9 cellular contexts compared by ENCODE assay signal in genomic region chr12:68175566-68176033, GRCh38. TPM values are rescaled to one million over a fixed set of nuclear protein-coding genes. Genes with fewer than 3 reads are reported as not detected.
DNase-seq lines count a peak whose midpoint lies in the region; ATAC-seq and TF ChIP-seq lines count a peak whose summit lies in the region.
"Had no signal": no experiment of that assay in that cellular context is flagged by ENCODE, and none has a peak within 500 bp of the region (broad histone marks: within the 10 kb centered on the region; RNA-seq: fewer than 3 reads in every experiment).

No MANE protein-coding gene starts in this region.

- ATAC-seq in GM21423 (IDR thresholded peaks at IDR 0.05; ENCODE audit: unreplicated experiment) = peak; percentile 90

- DNase-seq in CD8-positive, alpha-beta memory T cell = peak; percentile 40 to 89 (median 81)
- peak; percentile 74 for DNase-seq in activated naive CD4-positive, alpha-beta T cell treated with anti-CD3 and anti-CD28 coated beads, Interleukin-2, amount 10 ng/mL, durations not matched to agents 7 days and 5 days
- DNase-seq in stimulated activated CD8-positive, alpha-beta memory T cell treated with anti-CD3 and anti-CD28 coated beads, Interleukin-4, amount 100 ng/mL, for 48 hours = peak; percentile 67
- DNase-seq in GM23248 (no peak), NCI-H2081 (lab: John Stamatoyannopoulos, UW) (no peak), caudate nucleus (lab: John Stamatoyannopoulos, UW) (no peak)
- DNase-seq: pancreas had no signal

- H3K4me3 ChIP-seq in CD8-positive, alpha-beta memory T cell (ENCODE audit: low read length) = peak overlapping the region; percentile 33
- peak overlapping the region; percentile 12 for H3K4me3 ChIP-seq in Loucy (ENCODE audit: low read length, poor library complexity, severe bottlenecking)
- H3K4me3 ChIP-seq in GM23248 = no peak overlapping the region
- H3K4me3 ChIP-seq: pancreas had no signal

- no peaks in the 10 kb centered on the region for H4K20me1 ChIP-seq in Loucy (ENCODE audit: insufficient read depth, low read length, poor library complexity, severe bottlenecking)
- no peaks in the 10 kb centered on the region for H4K20me1 ChIP-seq in GM23248 (ENCODE audit: insufficient read depth)

- 34 to 39% methylated on average over 4 of the region's 4 CpGs for WGBS in GM23248 (ENCODE audit: low coverage in 1 of 2, low lambda C conversion rate in 2 of 2, missing lambda C conversion rate in 2 of 2), 2 experiments

- no peak for TF ChIP-seq CTCF in Loucy (conservative IDR thresholded peaks at IDR 0.05; ENCODE audit: low read length)

- H3K4me1 Mint-ChIP-seq in CD8-positive, alpha-beta memory T cell = peaks cover 43 to 58% (median 56%) of the 10 kb centered on the region in 3 donors
- H3K4me1 Mint-ChIP-seq in activated naive CD4-positive, alpha-beta T cell treated with anti-CD3 and anti-CD28 coated beads, Interleukin-2, amount 10 ng/mL, durations not matched to agents 7 days and 5 days = peaks cover 63% of the 10 kb centered on the region

- no peaks in the 10 kb centered on the region for H3F3A ChIP-seq in Loucy (ENCODE audit: low read depth)
- no peaks in the 10 kb centered on the region for H3F3A ChIP-seq in GM23248 (ENCODE audit: insufficient read depth)

- H3K27me3 Mint-ChIP-seq in CD8-positive, alpha-beta memory T cell = no peaks in the 10 kb centered on the region
- no peaks in the 10 kb centered on the region for H3K27me3 Mint-ChIP-seq in activated naive CD4-positive, alpha-beta T cell treated with anti-CD3 and anti-CD28 coated beads, Interleukin-2, amount 10 ng/mL, durations not matched to agents 7 days and 5 days

- no peak overlapping the region for H3K27ac ChIP-seq in CD8-positive, alpha-beta memory T cell (ENCODE audit: low read depth, low read length)
- H3K27ac ChIP-seq in GM23248 (no peak overlapping the region), caudate nucleus (ENCODE audit: low read depth, low read length) (no peak overlapping the region)
- H3K27ac ChIP-seq: pancreas had no signal

- no peaks in the 10 kb centered on the region for H3K27me3 ChIP-seq in CD8-positive, alpha-beta memory T cell (ENCODE audit: insufficient read depth, low read length, poor library complexity, severe bottlenecking)
- H3K27me3 ChIP-seq in Loucy (ENCODE audit: insufficient read depth, low read length, poor library complexity, severe bottlenecking) (no peaks in the 10 kb centered on the region), GM23248 (replicated peaks; ENCODE audit: insufficient read depth) (peaks cover 8% of the 10 kb centered on the region; the same call in 1 of the 2 replicates)
- H3K27me3 ChIP-seq: pancreas had no signal

- H3K4me3 Mint-ChIP-seq in CD8-positive, alpha-beta memory T cell = peak overlapping the region; percentile 60 to 82 (median 72)
- H3K4me3 Mint-ChIP-seq in activated naive CD4-positive, alpha-beta T cell treated with anti-CD3 and anti-CD28 coated beads, Interleukin-2, amount 10 ng/mL, durations not matched to agents 7 days and 5 days = peak overlapping the region; percentile 58

- no peaks in the 10 kb centered on the region for H3K9me3 ChIP-seq in CD8-positive, alpha-beta memory T cell (ENCODE audit: low read length)
- H3K9me3 ChIP-seq in Loucy (ENCODE audit: insufficient read depth, low read depth, low read length) (no peaks in the 10 kb centered on the region), GM23248 (ENCODE audit: low read depth) (no peaks in the 10 kb centered on the region)
- H3K9me3 ChIP-seq: pancreas had no signal

- H3K9ac ChIP-seq in Loucy (ENCODE audit: low read depth, low read length, poor library complexity, severe bottlenecking) = no peak overlapping the region
- H3K9ac ChIP-seq in GM23248 = no peak overlapping the region

- H3K36me3 ChIP-seq in CD8-positive, alpha-beta memory T cell (ENCODE audit: insufficient read depth, low read length) = no peaks in the 10 kb centered on the region
- H3K36me3 ChIP-seq in Loucy (ENCODE audit: insufficient read depth, low read length) (no peaks in the 10 kb centered on the region), GM23248 (ENCODE audit: low read depth) (no peaks in the 10 kb centered on the region)
- H3K36me3 ChIP-seq: pancreas had no signal

- in situ Hi-C loops in GM23248 (cut with MboI) = no loop called here

- H3K27ac Mint-ChIP-seq in CD8-positive, alpha-beta memory T cell = peak overlapping the region; percentile 43 to 97 (median 90)
- H3K27ac Mint-ChIP-seq in activated naive CD4-positive, alpha-beta T cell treated with anti-CD3 and anti-CD28 coated beads, Interleukin-2, amount 10 ng/mL, durations not matched to agents 7 days and 5 days = peak overlapping the region; percentile 91

- H3K9me2 ChIP-seq in Loucy (replicated peaks; ENCODE audit: low read depth, low read length) (no peaks in the 10 kb centered on the region), GM23248 (ENCODE audit: insufficient read depth) (no peaks in the 10 kb centered on the region)

- no peaks in the 10 kb centered on the region for H3K9me3 Mint-ChIP-seq in CD8-positive, alpha-beta memory T cell
- peaks cover 8% of the 10 kb centered on the region for H3K9me3 Mint-ChIP-seq in activated naive CD4-positive, alpha-beta T cell treated with anti-CD3 and anti-CD28 coated beads, Interleukin-2, amount 10 ng/mL, durations not matched to agents 7 days and 5 days

- no peaks in the 10 kb centered on the region for H3K36me3 Mint-ChIP-seq in CD8-positive, alpha-beta memory T cell
- peaks cover 8% of the 10 kb centered on the region for H3K36me3 Mint-ChIP-seq in activated naive CD4-positive, alpha-beta T cell treated with anti-CD3 and anti-CD28 coated beads, Interleukin-2, amount 10 ng/mL, durations not matched to agents 7 days and 5 days

- CTCF ChIA-PET in CD8-positive, alpha-beta memory T cell (lab: Charles Lee) = interaction anchor here (0.7 to 2.4 kb wide), 5 partner anchors 13 to 141 kb away, joined by 3 to 7 read pairs (median 4); partner anchors contain the start of gene IFNG
- CTCF ChIA-PET in activated naive CD4-positive, alpha-beta T cell treated with anti-CD3 and anti-CD28 coated beads, Interleukin-2, amount 10 ng/mL, durations not matched to agents 7 days and 5 days (lab: Charles Lee) = interaction anchor here (1.1 to 1.7 kb wide), 3 partner anchors 10 to 133 kb away, joined by 4 to 6 read pairs (median 4); no protein-coding TSS in a partner anchor

- POLR2A ChIA-PET in CD8-positive, alpha-beta memory T cell (lab: Charles Lee) = interaction anchor here (2.4 kb wide), 1 partner anchor 13 kb away, joined by 6 read pairs; no protein-coding TSS in a partner anchor

- no peaks in the 10 kb centered on the region for H3K79me2 ChIP-seq in Loucy (ENCODE audit: insufficient read depth, low read length)
- no peaks in the 10 kb centered on the region for H3K79me2 ChIP-seq in GM23248 (ENCODE audit: insufficient read depth)

- H2AFZ ChIP-seq in Loucy (ENCODE audit: low read length) (peak overlapping the region; percentile 59), GM23248 (no peak overlapping the region)

- H3K4me1 ChIP-seq in CD8-positive, alpha-beta memory T cell (ENCODE audit: insufficient read depth, low read length) = peaks cover 58% of the 10 kb centered on the region
- peaks cover 13% of the 10 kb centered on the region for H3K4me1 ChIP-seq in Loucy (ENCODE audit: insufficient read depth, low read length, poor library complexity, severe bottlenecking)
- H3K4me1 ChIP-seq in GM23248 (ENCODE audit: insufficient read depth) = no peaks in the 10 kb centered on the region
- H3K4me1 ChIP-seq: pancreas had no signal

- H3K4me2 ChIP-seq in Loucy (ENCODE audit: low read depth, low read length, poor library complexity, severe bottlenecking) (peak overlapping the region; percentile 44), GM23248 (ENCODE audit: unreplicated experiment) (no peak overlapping the region)

RNA-seq across cellular contexts. Expression of gene IFNG, which starts 16.1 kb away (rescaled TPM):
- 100 to 1,000 TPM; 408 to 427 TPM for total RNA-seq in CD8-positive, alpha-beta memory T cell
- 7.3 TPM for polyA plus RNA-seq in CD8-positive, alpha-beta memory T cell
- total RNA-seq in GM23248 (2014; rRNA removed; shearing (Covaris generic)) = not detected in 2 replicates
- not detected in 2 replicates for polyA plus RNA-seq in GM23248 (2016; fragmentation: Nextera tagmentation; extraction: Ambion mirVana)
- polyA plus RNA-seq: pancreas had no signal

RNA-seq across cellular contexts. Expression of gene IL26, which starts 50.0 kb away (rescaled TPM):
- total RNA-seq in CD8-positive, alpha-beta memory T cell = under 1 TPM; 0.88 to 1.00 TPM
- 0.28 TPM for polyA plus RNA-seq in CD8-positive, alpha-beta memory T cell
- total RNA-seq in GM23248 (2014; rRNA removed; shearing (Covaris generic)) = not detected in 2 replicates
- not detected in 2 replicates for polyA plus RNA-seq in GM23248 (2016; fragmentation: Nextera tagmentation; extraction: Ambion mirVana)
- total RNA-seq: pancreas had no signal
- polyA plus RNA-seq: pancreas had no signal

Comparison
In these comparisons a context has a peak if more than half of its experiments do, and no peak if none do; other contexts are left out.
1. DNase-seq: peak in CD8-positive, alpha-beta memory T cell (5 of 5), activated naive CD4-positive, alpha-beta T cell treated with anti-CD3 and anti-CD28 coated beads, Interleukin-2, amount 10 ng/mL, durations not matched to agents 7 days and 5 days (single experiment) and stimulated activated CD8-positive, alpha-beta memory T cell treated with anti-CD3 and anti-CD28 coated beads, Interleukin-4, amount 100 ng/mL, for 48 hours (single experiment); none in GM23248 (single experiment), NCI-H2081 (0 of 2) and caudate nucleus (0 of 61).
2. RNA of gene IFNG, which starts 16.1 kb away (total RNA-seq): 408 to 427 TPM in CD8-positive, alpha-beta memory T cell; not detected in GM23248; every median in the first group is over 100 times any median in the second.